8 cellular contexts compared by ENCODE assay signal in genomic region chr4:76212851-76213414, GRCh38. TPM values are rescaled to one million over a fixed set of nuclear protein-coding genes. Genes with fewer than 3 reads are reported as not detected.
DNase-seq lines count a peak whose midpoint lies in the region; ATAC-seq and TF ChIP-seq lines count a peak whose summit lies in the region.

No MANE protein-coding gene starts in this region.

- H3K9me3 ChIP-seq in OCI-LY3 (ENCODE audit: insufficient read depth, low read length): no peaks in the 10 kb centered on the region

- H3K4me2 ChIP-seq in OCI-LY3 (ENCODE audit: low read length): peak overlapping the region; percentile 96

- peaks cover 5% of the 10 kb centered on the region for H4K20me1 ChIP-seq in OCI-LY3 (ENCODE audit: insufficient read depth, low read length)

- DNase-seq in NCI-H1092 treated with DMSO at 0.1 percent for 48 hours (lab: John Stamatoyannopoulos, UW) (peak; percentile 24), NCI-H1092 (lab: John Stamatoyannopoulos, UW) (no peak), hippocampal formation (lab: John Stamatoyannopoulos, UW) (peak; percentile 58 to 65), retinal pigment epithelial cell (ENCODE audit: low read depth) (no peak)
- DNase-seq in activated naive CD4-positive, alpha-beta T cell treated with anti-CD3 and anti-CD28 coated beads, Interleukin-2, amount 50 U/mL, for 72 hours (ENCODE audit: low spot score in 2 of 2): peak; percentile 42 to 64

- H3K4me3 ChIP-seq in OCI-LY3 (ENCODE audit: low read length) (peak overlapping the region; percentile 89), retinal pigment epithelial cell (ENCODE audit: low read length) (peak overlapping the region; percentile 75)

- no peaks in the 10 kb centered on the region for H3K9me3 Mint-ChIP-seq in activated naive CD4-positive, alpha-beta T cell treated with anti-CD3 and anti-CD28 coated beads, Interleukin-2, amount 50 U/mL, for 72 hours

- no peak for TF ChIP-seq CTCF in OCI-LY3 (IDR thresholded peaks at IDR 0.05; ENCODE audit: low read depth, low read length)
- TF ChIP-seq CTCF in retinal pigment epithelial cell (conservative IDR thresholded peaks at IDR 0.05; ENCODE audit: low read depth, low read length): no peak

- peak overlapping the region; percentile 19 to 29 for H3K27ac Mint-ChIP-seq in activated naive CD4-positive, alpha-beta T cell treated with anti-CD3 and anti-CD28 coated beads, Interleukin-2, amount 50 U/mL, for 72 hours

- no peaks in the 10 kb centered on the region for H3K79me2 ChIP-seq in OCI-LY3 (ENCODE audit: low read length)

- peaks cover 46% of the 10 kb centered on the region for H3K4me1 ChIP-seq in OCI-LY3 (ENCODE audit: low read length)

- ATAC-seq in activated naive CD4-positive, alpha-beta T cell treated with anti-CD3 and anti-CD28 coated beads, Interleukin-2, amount 50 U/mL, for 72 hours: peak; percentile 26 to 37
- ATAC-seq in HG02970 (IDR thresholded peaks at IDR 0.05; ENCODE audit: low FRiP score, unreplicated experiment): no peak
- ATAC-seq in GM18519 (IDR thresholded peaks at IDR 0.05; ENCODE audit: low FRiP score, unreplicated experiment): no peak

- peaks cover 0 to 4% of the 10 kb centered on the region in 2 donors for H3K36me3 Mint-ChIP-seq in activated naive CD4-positive, alpha-beta T cell treated with anti-CD3 and anti-CD28 coated beads, Interleukin-2, amount 50 U/mL, for 72 hours

- no peaks in the 10 kb centered on the region for H3K36me3 ChIP-seq in OCI-LY3 (replicated peaks; ENCODE audit: low read depth, low read length)

- H3K9ac ChIP-seq in OCI-LY3 (ENCODE audit: low read length): peak overlapping the region; percentile 67

- peaks cover 30% of the 10 kb centered on the region for H3K27me3 ChIP-seq in OCI-LY3 (ENCODE audit: low read depth, low read length)

- peak overlapping the region; percentile 61 for H3K27ac ChIP-seq in OCI-LY3 (ENCODE audit: low read length)

- H2AFZ ChIP-seq in OCI-LY3 (ENCODE audit: low read depth, low read length): peak overlapping the region; percentile 37

RNA-seq across cellular contexts. Expression of gene SCARB2, which starts 0.7 kb away (rescaled TPM):
- total RNA-seq in activated naive CD4-positive, alpha-beta T cell treated with anti-CD3 and anti-CD28 coated beads, Interleukin-2, amount 50 U/mL, for 72 hours: 1 to 10 TPM; 2.3 to 6.5 TPM

RNA-seq across cellular contexts. Expression of gene FAM47E, which starts 38.6 kb away (rescaled TPM):
- total RNA-seq in activated naive CD4-positive, alpha-beta T cell treated with anti-CD3 and anti-CD28 coated beads, Interleukin-2, amount 50 U/mL, for 72 hours: not detected

Comparison
In these comparisons a context has a peak if more than half of its experiments do, and no peak if none do; other contexts are left out.
1. DNase-seq: peak in NCI-H1092 treated with DMSO at 0.1 percent for 48 hours (single experiment), activated naive CD4-positive, alpha-beta T cell treated with anti-CD3 and anti-CD28 coated beads, Interleukin-2, amount 50 U/mL, for 72 hours (2 of 2) and hippocampal formation (2 of 2); none in NCI-H1092 (single experiment) and retinal pigment epithelial cell (single experiment).
2. ATAC-seq: peak in activated naive CD4-positive, alpha-beta T cell treated with anti-CD3 and anti-CD28 coated beads, Interleukin-2, amount 50 U/mL, for 72 hours (2 of 2); none in HG02970 (single experiment) and GM18519 (single experiment).